9 cellular contexts compared by ENCODE assay signal in the genomic region with DNA sequence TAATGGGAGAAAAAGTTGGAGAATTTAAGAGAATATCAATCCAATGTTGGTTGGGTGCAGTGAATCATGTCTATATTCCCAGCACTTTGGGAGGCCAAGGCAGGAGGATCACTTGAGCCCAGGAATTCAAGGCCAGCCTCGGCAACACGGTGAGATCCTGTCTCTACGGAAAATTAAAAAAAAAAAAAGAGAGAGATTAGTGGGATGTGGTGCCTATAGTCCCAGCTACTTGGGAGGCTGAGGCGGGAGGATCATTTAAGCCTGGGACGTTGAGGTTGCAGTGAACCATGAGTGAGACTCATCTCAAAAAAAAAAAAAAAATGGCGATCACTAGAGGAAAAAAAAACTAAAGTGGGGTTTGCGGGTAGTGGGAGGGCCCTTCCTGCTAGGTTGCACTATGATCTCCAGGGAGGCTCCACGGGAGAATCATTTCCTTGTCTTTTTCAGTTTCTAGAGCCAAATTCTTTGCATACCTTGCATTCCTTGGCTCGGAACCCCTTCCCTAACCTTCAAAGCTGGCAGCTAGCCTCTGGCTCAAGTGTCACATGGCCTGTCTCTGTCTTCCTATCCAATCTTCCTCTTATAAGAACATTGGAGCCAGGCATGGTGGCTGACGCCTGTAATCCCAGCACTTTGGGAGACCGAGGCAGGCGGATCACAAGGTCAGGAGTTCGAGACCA. TPM values are rescaled to one million over a fixed set of nuclear protein-coding genes. Genes with fewer than 3 reads are reported as not detected.
A peak's percentile ranks its signal among the peaks of the same experiment; 100 is the strongest.
DNase-seq lines count a peak whose midpoint lies in the region; ATAC-seq and TF ChIP-seq lines count a peak whose summit lies in the region.
"Had no signal": no experiment of that assay in that cellular context is flagged by ENCODE, and none has a peak within 500 bp of the region (broad histone marks: within the 10 kb centered on the region; RNA-seq: fewer than 3 reads in every experiment).

No MANE protein-coding gene starts in this region.

- DNase-seq in A172 (ENCODE audit: low spot score) (peak; percentile 95), choroid plexus epithelial cell (ENCODE audit: low read depth) (peak; percentile 97), left kidney (ENCODE audit: low read depth, low spot score) (peak; percentile 86), MM.1S (no peak), left colon (no peak), hippocampal formation (lab: John Stamatoyannopoulos, UW) (no peak)
- DNase-seq: CD4-positive, CD25-positive, alpha-beta regulatory T cell had no signal

- ATAC-seq in left colon, result no peak
- ATAC-seq in GM19395 (IDR thresholded peaks at IDR 0.05; ENCODE audit: unreplicated experiment), result no peak

- no peaks in the 10 kb centered on the region for H3K9me3 ChIP-seq in HUES6 (ENCODE audit: control insufficient read depth, insufficient read depth, low read depth, low read length)
- H3K9me3 ChIP-seq in MM.1S (replicated peaks; ENCODE audit: insufficient read depth, low read length), result no peaks in the 10 kb centered on the region

- H2AFZ ChIP-seq in MM.1S (ENCODE audit: low read length), result no peak overlapping the region

- H3K27ac ChIP-seq in HUES6 (ENCODE audit: low read depth, low read length) (peak overlapping the region; percentile 74; the same call in 1 of the 2 replicates), MM.1S (ENCODE audit: low read length) (no peak overlapping the region)

- H3K27me3 ChIP-seq in HUES6 (ENCODE audit: control insufficient read depth, insufficient read depth, low read length) (no peaks in the 10 kb centered on the region), MM.1S (replicated peaks; ENCODE audit: insufficient read depth, low read length) (no peaks in the 10 kb centered on the region)

- H3K4me2 ChIP-seq in MM.1S (ENCODE audit: low read depth, low read length), result no peak overlapping the region

- intact Hi-C loops in left colon (cut with DNase I, micrococcal nuclease), result no loop called here

- H3K4me3 ChIP-seq in HUES6 (ENCODE audit: low read depth, low read length), result no peak overlapping the region
- H3K4me3 ChIP-seq in choroid plexus epithelial cell (ENCODE audit: low read depth, low read length), result no peak overlapping the region
- no peak overlapping the region for H3K4me3 ChIP-seq in MM.1S (ENCODE audit: low read length)

- no peaks in the 10 kb centered on the region for H3K9me2 ChIP-seq in MM.1S (replicated peaks; ENCODE audit: insufficient read depth, low read length)

- H3K79me2 ChIP-seq in MM.1S (ENCODE audit: low read length), result no peaks in the 10 kb centered on the region

- H3F3A ChIP-seq in MM.1S (ENCODE audit: insufficient read depth, low read length), result peaks cover 6% of the 10 kb centered on the region; the same call in 1 of the 2 replicates

- no peak overlapping the region for H3K9ac ChIP-seq in HUES6 (ENCODE audit: low read length)
- no peak overlapping the region for H3K9ac ChIP-seq in MM.1S (ENCODE audit: low read length)

- no peaks in the 10 kb centered on the region for H4K20me1 ChIP-seq in MM.1S (ENCODE audit: insufficient read depth, low read length)

- H3K4me1 ChIP-seq in HUES6 (ENCODE audit: control insufficient read depth, insufficient read depth, low read length) (peaks cover 3% of the 10 kb centered on the region; the same call in 1 of the 2 replicates), MM.1S (ENCODE audit: low read length) (no peaks in the 10 kb centered on the region)

- TF ChIP-seq CTCF in choroid plexus epithelial cell (conservative IDR thresholded peaks at IDR 0.05; ENCODE audit: low read depth, low read length) (no peak), MM.1S (IDR thresholded peaks at IDR 0.05; ENCODE audit: low read length) (no peak)

- H3K36me3 ChIP-seq in HUES6 (ENCODE audit: control insufficient read depth, insufficient read depth, low read length) (no peaks in the 10 kb centered on the region), MM.1S (replicated peaks; ENCODE audit: insufficient read depth, low read length) (no peaks in the 10 kb centered on the region)

RNA-seq across cellular contexts. Expression of gene ERCC2, which starts 5.8 kb away (rescaled TPM):
- total RNA-seq in A172 (2014; rRNA removed; shearing (Covaris generic)), result 19.5 and 23.1 TPM in 2 replicates
- total RNA-seq in left colon, result 10 to 100 TPM in 1 of 2 donors, 1 to 10 TPM in 1; 8.7 to 13.4 TPM

RNA-seq across cellular contexts. Expression of gene PPP1R13L, which starts 28.7 kb away (rescaled TPM):
- total RNA-seq in A172 (2014; rRNA removed; shearing (Covaris generic)), result 19.9 and 27.8 TPM in 2 replicates
- 10 to 100 TPM; 34.1 to 35.0 TPM for total RNA-seq in left colon

RNA-seq across cellular contexts. Expression of gene POLR1G, which starts 30.3 kb away (rescaled TPM):
- total RNA-seq in A172 (2014; rRNA removed; shearing (Covaris generic)), result 15.2 TPM in 2 replicates
- 1 to 10 TPM; 3.0 to 3.2 TPM for total RNA-seq in left colon

RNA-seq across cellular contexts. Expression of gene KLC3, which starts 35.6 kb away (rescaled TPM):
- total RNA-seq in A172 (2014; rRNA removed; shearing (Covaris generic)), result not detected in 2 replicates
- not detected for total RNA-seq in left colon

RNA-seq across cellular contexts. Expression of gene ERCC1, which starts 47.5 kb away (rescaled TPM):
- total RNA-seq in A172 (2014; rRNA removed; shearing (Covaris generic)), result 45.5 and 60.2 TPM in 2 replicates
- total RNA-seq in left colon, result 10 to 100 TPM; 37.1 to 43.6 TPM

Comparison
In these comparisons a context has a peak if more than half of its experiments do, and no peak if none do; other contexts are left out.
1. DNase-seq: peak in A172 (single experiment), choroid plexus epithelial cell (single experiment) and left kidney (single experiment); none in MM.1S (single experiment), left colon (0 of 2) and hippocampal formation (0 of 2).